Comparison of ENCODE assay signal across 1 cellular context in genomic region chr12:9619411-9620179, GRCh38.
TF ChIP-seq lines count a peak whose summit lies in the region.

No MANE protein-coding gene starts in this region.

TF ChIP-seq in GM12878, 131 proteins besides CTCF, POLR2A, EP300 and RAD21:
- TF ChIP-seq, protein P1, sequence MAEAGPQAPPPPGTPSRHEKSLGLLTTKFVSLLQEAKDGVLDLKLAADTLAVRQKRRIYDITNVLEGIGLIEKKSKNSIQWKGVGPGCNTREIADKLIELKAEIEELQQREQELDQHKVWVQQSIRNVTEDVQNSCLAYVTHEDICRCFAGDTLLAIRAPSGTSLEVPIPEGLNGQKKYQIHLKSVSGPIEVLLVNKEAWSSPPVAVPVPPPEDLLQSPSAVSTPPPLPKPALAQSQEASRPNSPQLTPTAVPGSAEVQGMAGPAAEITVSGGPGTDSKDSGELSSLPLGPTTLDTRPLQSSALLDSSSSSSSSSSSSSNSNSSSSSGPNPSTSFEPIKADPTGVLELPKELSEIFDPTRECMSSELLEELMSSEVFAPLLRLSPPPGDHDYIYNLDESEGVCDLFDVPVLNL (IDR thresholded peaks at IDR 0.05; ENCODE audit: low read depth, low read length), result no peak
- TF ChIP-seq RELA (IDR thresholded peaks at IDR 0.05; ENCODE audit: borderline replicate concordance, partially characterized antibody), result no peak
